In the genomic region with DNA sequence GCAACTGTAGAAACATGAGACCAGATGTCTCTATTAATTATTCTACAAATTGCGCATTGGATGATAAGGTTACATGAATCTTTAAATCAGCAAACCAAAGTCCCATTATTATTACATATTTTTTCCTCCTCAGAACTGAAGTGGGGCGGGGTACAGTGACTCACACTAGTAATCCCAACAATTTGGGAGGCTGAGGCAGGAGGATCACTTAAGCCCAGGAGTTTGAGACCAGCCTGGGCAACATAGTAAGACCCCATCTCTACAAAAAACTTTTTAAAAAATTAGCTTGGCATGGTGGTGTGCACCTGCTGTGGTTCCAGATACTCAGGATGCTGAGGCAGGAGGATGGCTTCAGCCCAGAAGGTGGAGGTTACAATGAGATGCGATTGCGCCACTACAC, we compare ENCODE assay signal across 2 cellular contexts.
TF ChIP-seq lines count a peak whose summit lies in the region.

No MANE protein-coding gene starts in this region.

TF ChIP-seq in SK-N-SH, 30 proteins besides CTCF, POLR2A, EP300 and RAD21:
- TF ChIP-seq, protein P1, sequence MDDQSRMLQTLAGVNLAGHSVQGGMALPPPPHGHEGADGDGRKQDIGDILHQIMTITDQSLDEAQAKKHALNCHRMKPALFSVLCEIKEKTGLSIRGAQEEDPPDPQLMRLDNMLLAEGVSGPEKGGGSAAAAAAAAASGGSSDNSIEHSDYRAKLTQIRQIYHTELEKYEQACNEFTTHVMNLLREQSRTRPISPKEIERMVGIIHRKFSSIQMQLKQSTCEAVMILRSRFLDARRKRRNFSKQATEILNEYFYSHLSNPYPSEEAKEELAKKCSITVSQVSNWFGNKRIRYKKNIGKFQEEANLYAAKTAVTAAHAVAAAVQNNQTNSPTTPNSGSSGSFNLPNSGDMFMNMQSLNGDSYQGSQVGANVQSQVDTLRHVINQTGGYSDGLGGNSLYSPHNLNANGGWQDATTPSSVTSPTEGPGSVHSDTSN (IDR thresholded peaks at IDR 0.05), result peak; percentile 30; the same call in 1 of the 2 replicates
- TF ChIP-seq, protein P2, sequence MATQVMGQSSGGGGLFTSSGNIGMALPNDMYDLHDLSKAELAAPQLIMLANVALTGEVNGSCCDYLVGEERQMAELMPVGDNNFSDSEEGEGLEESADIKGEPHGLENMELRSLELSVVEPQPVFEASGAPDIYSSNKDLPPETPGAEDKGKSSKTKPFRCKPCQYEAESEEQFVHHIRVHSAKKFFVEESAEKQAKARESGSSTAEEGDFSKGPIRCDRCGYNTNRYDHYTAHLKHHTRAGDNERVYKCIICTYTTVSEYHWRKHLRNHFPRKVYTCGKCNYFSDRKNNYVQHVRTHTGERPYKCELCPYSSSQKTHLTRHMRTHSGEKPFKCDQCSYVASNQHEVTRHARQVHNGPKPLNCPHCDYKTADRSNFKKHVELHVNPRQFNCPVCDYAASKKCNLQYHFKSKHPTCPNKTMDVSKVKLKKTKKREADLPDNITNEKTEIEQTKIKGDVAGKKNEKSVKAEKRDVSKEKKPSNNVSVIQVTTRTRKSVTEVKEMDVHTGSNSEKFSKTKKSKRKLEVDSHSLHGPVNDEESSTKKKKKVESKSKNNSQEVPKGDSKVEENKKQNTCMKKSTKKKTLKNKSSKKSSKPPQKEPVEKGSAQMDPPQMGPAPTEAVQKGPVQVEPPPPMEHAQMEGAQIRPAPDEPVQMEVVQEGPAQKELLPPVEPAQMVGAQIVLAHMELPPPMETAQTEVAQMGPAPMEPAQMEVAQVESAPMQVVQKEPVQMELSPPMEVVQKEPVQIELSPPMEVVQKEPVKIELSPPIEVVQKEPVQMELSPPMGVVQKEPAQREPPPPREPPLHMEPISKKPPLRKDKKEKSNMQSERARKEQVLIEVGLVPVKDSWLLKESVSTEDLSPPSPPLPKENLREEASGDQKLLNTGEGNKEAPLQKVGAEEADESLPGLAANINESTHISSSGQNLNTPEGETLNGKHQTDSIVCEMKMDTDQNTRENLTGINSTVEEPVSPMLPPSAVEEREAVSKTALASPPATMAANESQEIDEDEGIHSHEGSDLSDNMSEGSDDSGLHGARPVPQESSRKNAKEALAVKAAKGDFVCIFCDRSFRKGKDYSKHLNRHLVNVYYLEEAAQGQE (IDR thresholded peaks at IDR 0.05; ENCODE audit: low read depth, low read length), result no peak
TF ChIP-seq in SK-N-SH: peak in this region for 1.

TF ChIP-seq in H1, 55 proteins besides CTCF, POLR2A, EP300 and RAD21:
- TF ChIP-seq TCF12 (IDR thresholded peaks at IDR 0.05; ENCODE audit: low read depth, low read length), result no peak
- no peak for TF ChIP-seq ATF3 (IDR thresholded peaks at IDR 0.05; ENCODE audit: insufficient read depth, low read depth, low read length)
